In the genomic region with DNA sequence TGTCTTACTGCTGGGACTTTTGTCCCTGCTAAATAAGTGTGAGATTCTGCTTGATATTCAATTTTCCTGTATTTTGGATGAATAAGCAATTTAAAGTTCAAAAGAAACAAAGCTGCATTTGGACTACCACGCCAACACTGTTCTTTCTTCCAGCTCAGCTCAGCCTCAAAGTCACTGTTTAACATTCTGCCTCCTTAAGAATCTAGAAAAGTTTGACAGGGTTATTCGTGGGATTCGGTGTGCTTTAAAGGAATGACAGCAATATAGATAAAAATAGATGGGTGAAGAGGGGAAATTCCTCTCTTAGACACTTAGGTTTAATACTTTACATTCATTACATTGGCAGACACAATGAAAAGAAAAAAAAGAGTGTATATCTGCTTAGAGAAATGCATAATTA, we compare ENCODE assay signal across 1 cellular context.
A peak's percentile ranks its signal among the peaks of the same experiment; 100 is the strongest.
TF ChIP-seq lines count a peak whose summit lies in the region.

No MANE protein-coding gene starts in this region.

TF ChIP-seq in K562, 482 proteins besides CTCF, POLR2A, EP300 and RAD21 (continued from another document):
- TF ChIP-seq ZFPM2 (CRISPR knock-in tag; IDR thresholded peaks at IDR 0.05) (no peak), ZNF316 (IDR thresholded peaks at IDR 0.05) (peak; percentile 61)
